ENCODE assay signal across 1 cellular context in the genomic region with DNA sequence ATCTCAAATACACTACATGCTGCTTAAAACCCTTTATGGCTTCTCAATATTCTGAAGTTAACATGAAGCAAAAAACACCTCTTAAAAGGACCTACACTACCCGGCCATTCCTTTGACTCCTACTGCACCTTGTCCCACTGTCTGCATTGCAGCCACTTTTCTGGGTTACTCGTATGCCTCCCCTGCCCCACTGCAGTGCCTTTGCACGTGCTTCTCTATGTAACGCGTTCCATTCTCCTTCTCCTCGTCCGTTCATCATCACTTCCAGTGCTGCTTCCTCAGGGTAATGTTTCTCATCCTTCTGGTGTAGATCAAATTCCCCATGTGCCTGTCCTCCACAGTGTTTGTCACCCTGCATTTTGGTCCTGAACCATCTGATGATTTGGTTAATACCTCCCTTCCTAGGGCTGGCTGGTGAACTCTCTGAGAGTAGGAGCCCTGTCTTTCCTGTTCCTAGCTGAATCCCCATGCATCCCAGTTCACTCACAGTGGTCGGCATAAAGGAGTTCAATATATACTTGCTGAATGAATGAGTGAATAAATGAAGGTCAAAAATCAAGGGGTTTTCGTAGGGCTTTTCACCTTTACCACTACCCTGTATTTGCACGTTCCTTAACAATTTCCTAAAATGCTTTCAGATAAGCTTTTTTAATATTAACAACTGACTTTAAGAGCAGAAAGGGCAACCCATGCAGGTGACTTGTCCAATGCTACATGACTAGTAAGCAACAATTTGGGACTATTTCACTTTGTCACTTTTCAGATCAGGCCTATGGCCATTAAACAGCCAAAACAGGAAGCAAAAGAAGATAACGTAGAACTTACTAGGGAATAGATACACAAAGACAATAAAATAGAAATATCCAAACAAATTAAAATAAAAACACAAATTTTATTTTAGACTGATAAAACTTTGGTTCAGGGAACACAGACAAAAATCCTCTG.
TF ChIP-seq lines count a peak whose summit lies in the region.

No MANE protein-coding gene starts in this region.

TF ChIP-seq in GM23338, 12 proteins besides CTCF, POLR2A, EP300 and RAD21 (continued from another document):
- TF ChIP-seq, protein P1, sequence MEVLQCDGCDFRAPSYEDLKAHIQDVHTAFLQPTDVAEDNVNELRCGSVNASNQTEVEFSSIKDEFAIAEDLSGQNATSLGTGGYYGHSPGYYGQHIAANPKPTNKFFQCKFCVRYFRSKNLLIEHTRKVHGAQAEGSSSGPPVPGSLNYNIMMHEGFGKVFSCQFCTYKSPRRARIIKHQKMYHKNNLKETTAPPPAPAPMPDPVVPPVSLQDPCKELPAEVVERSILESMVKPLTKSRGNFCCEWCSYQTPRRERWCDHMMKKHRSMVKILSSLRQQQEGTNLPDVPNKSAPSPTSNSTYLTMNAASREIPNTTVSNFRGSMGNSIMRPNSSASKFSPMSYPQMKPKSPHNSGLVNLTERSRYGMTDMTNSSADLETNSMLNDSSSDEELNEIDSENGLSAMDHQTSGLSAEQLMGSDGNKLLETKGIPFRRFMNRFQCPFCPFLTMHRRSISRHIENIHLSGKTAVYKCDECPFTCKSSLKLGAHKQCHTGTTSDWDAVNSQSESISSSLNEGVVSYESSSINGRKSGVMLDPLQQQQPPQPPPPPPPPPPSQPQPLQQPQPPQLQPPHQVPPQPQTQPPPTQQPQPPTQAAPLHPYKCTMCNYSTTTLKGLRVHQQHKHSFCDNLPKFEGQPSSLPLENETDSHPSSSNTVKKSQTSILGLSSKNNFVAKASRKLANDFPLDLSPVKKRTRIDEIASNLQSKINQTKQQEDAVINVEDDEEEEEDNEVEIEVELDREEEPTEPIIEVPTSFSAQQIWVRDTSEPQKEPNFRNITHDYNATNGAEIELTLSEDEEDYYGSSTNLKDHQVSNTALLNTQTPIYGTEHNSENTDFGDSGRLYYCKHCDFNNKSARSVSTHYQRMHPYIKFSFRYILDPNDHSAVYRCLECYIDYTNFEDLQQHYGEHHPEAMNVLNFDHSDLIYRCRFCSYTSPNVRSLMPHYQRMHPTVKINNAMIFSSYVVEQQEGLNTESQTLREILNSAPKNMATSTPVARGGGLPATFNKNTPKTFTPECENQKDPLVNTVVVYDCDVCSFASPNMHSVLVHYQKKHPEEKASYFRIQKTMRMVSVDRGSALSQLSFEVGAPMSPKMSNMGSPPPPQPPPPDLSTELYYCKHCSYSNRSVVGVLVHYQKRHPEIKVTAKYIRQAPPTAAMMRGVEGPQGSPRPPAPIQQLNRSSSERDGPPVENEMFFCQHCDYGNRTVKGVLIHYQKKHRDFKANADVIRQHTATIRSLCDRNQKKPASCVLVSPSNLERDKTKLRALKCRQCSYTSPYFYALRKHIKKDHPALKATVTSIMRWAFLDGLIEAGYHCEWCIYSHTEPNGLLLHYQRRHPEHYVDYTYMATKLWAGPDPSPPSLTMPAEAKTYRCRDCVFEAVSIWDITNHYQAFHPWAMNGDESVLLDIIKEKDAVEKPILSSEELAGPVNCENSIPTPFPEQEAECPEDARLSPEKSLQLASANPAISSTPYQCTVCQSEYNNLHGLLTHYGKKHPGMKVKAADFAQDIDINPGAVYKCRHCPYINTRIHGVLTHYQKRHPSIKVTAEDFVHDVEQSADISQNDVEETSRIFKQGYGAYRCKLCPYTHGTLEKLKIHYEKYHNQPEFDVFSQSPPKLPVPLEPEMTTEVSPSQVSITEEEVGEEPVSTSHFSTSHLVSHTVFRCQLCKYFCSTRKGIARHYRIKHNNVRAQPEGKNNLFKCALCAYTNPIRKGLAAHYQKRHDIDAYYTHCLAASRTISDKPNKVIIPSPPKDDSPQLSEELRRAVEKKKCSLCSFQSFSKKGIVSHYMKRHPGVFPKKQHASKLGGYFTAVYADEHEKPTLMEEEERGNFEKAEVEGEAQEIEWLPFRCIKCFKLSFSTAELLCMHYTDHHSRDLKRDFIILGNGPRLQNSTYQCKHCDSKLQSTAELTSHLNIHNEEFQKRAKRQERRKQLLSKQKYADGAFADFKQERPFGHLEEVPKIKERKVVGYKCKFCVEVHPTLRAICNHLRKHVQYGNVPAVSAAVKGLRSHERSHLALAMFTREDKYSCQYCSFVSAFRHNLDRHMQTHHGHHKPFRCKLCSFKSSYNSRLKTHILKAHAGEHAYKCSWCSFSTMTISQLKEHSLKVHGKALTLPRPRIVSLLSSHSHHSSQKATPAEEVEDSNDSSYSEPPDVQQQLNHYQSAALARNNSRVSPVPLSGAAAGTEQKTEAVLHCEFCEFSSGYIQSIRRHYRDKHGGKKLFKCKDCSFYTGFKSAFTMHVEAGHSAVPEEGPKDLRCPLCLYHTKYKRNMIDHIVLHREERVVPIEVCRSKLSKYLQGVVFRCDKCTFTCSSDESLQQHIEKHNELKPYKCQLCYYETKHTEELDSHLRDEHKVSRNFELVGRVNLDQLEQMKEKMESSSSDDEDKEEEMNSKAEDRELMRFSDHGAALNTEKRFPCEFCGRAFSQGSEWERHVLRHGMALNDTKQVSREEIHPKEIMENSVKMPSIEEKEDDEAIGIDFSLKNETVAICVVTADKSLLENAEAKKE (CRISPR knock-in tag; IDR thresholded peaks at IDR 0.05), result no peak
- TF ChIP-seq ZNF331 (CRISPR knock-in tag; IDR thresholded peaks at IDR 0.05; ENCODE audit: low read depth), result no peak
- TF ChIP-seq POLR2AphosphoS5 (IDR thresholded peaks at IDR 0.05; ENCODE audit: low read depth), result no peak
- no peak for TF ChIP-seq EZH2phosphoT487 (IDR thresholded peaks at IDR 0.05; ENCODE audit: unreplicated experiment)
- no peak for TF ChIP-seq STAT1 (IDR thresholded peaks at IDR 0.05; ENCODE audit: unreplicated experiment)
- TF ChIP-seq, protein P2, sequence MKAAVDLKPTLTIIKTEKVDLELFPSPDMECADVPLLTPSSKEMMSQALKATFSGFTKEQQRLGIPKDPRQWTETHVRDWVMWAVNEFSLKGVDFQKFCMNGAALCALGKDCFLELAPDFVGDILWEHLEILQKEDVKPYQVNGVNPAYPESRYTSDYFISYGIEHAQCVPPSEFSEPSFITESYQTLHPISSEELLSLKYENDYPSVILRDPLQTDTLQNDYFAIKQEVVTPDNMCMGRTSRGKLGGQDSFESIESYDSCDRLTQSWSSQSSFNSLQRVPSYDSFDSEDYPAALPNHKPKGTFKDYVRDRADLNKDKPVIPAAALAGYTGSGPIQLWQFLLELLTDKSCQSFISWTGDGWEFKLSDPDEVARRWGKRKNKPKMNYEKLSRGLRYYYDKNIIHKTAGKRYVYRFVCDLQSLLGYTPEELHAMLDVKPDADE (IDR thresholded peaks at IDR 0.05), result no peak
- TF ChIP-seq NANOG (IDR thresholded peaks at IDR 0.05; ENCODE audit: borderline replicate concordance), result no peak
- TF ChIP-seq CREB1 (CRISPR knock-in tag; IDR thresholded peaks at IDR 0.05; ENCODE audit: low read depth), result no peak
- no peak for TF ChIP-seq EZH2 (IDR thresholded peaks at IDR 0.05; ENCODE audit: low read depth, unreplicated experiment)
- no peak for TF ChIP-seq ZNF114 (CRISPR knock-in tag; IDR thresholded peaks at IDR 0.05)
- no peak for TF ChIP-seq JUNB (IDR thresholded peaks at IDR 0.05; ENCODE audit: unreplicated experiment)
